In genomic region chr1:184160236-184160635, GRCh38 we compare ENCODE assay signal across 9 cellular contexts.
DNase-seq lines count a peak whose midpoint lies in the region; ATAC-seq and TF ChIP-seq lines count a peak whose summit lies in the region.
"Had no signal": no experiment of that assay in that cellular context is flagged by ENCODE, and none has a peak within 500 bp of the region (broad histone marks: within the 10 kb centered on the region; RNA-seq: fewer than 3 reads in every experiment).

No MANE protein-coding gene starts in this region.

- H3K27me3 Mint-ChIP-seq in CD4-positive, CD25-positive, alpha-beta regulatory T cell, result no peaks in the 10 kb centered on the region

- peaks cover 0 to under 1% (median 0%) of the 10 kb centered on the region in 7 donors for H3K9me3 Mint-ChIP-seq in CD4-positive, CD25-positive, alpha-beta regulatory T cell
- H3K9me3 Mint-ChIP-seq: T-helper 1 cell treated with Interleukin-12 subunit alpha and Interleukin-12 subunit beta and Interleukin-4 antibody, amounts not matched to agents 30 μg/mL and 1 μg/mL, for 36 hours had no signal

- peak in 2 of 3 donors; percentile 4 to 57 for DNase-seq in CD4-positive, CD25-positive, alpha-beta regulatory T cell
- DNase-seq in HCEC 1CT (peak; percentile 85), T1000 (lab: John Stamatoyannopoulos, UW) (peak; percentile 61), lung (ENCODE audit: low spot score) (no peak), pons (ENCODE audit: low spot score) (no peak), LoVo (ENCODE audit: low spot score) (no peak), MG63 (no peak)

- H3K4me1 ChIP-seq in CD4-positive, CD25-positive, alpha-beta regulatory T cell (ENCODE audit: control insufficient read depth, insufficient read depth, low read length, poor library complexity, severe bottlenecking), result peaks cover 8% of the 10 kb centered on the region
- H3K4me1 ChIP-seq in lung (ENCODE audit: control insufficient read depth in 2 of 2, insufficient read depth in 2 of 2, low read length in 2 of 2), result peaks cover 7 to 15% of the 10 kb centered on the region in 2 donors

- H3K27me3 ChIP-seq in CD4-positive, CD25-positive, alpha-beta regulatory T cell (ENCODE audit: control insufficient read depth, insufficient read depth, low read length), result no peaks in the 10 kb centered on the region
- H3K27me3 ChIP-seq in lung (ENCODE audit: control insufficient read depth, insufficient read depth) (no peaks in the 10 kb centered on the region), MG63 (no peaks in the 10 kb centered on the region)

- no peaks in the 10 kb centered on the region for H3K36me3 Mint-ChIP-seq in CD4-positive, CD25-positive, alpha-beta regulatory T cell

- no peak overlapping the region for H3K27ac Mint-ChIP-seq in CD4-positive, CD25-positive, alpha-beta regulatory T cell
- H3K27ac Mint-ChIP-seq: T-helper 1 cell treated with Interleukin-12 subunit alpha and Interleukin-12 subunit beta and Interleukin-4 antibody, amounts not matched to agents 30 μg/mL and 1 μg/mL, for 36 hours had no signal

- H3K4me1 Mint-ChIP-seq in CD4-positive, CD25-positive, alpha-beta regulatory T cell, result peaks cover 0 to 7% (median 3%) of the 10 kb centered on the region in 4 donors

- peak; percentile 52 to 55 for ATAC-seq in CD4-positive, CD25-positive, alpha-beta regulatory T cell (ENCODE audit: low read depth in 2 of 2)
- peak; percentile 48 for ATAC-seq in lung (ENCODE audit: insufficient read depth, low FRiP score)
- no peak for ATAC-seq in GM18858 (IDR thresholded peaks at IDR 0.05; ENCODE audit: unreplicated experiment)

- 59 to 78% methylated on average over 2 of the region's 2 CpGs for WGBS in lung, 2 donors

- no peak overlapping the region for H3K27ac ChIP-seq in CD4-positive, CD25-positive, alpha-beta regulatory T cell (ENCODE audit: insufficient read depth, low read length, poor library complexity, severe bottlenecking)
- H3K27ac ChIP-seq in lung (ENCODE audit: low read depth in 1 of 2, low read length in 1 of 2), result peak overlapping the region in 1 of 2 donors; percentile 4

- H3K36me3 ChIP-seq in CD4-positive, CD25-positive, alpha-beta regulatory T cell (ENCODE audit: control insufficient read depth, insufficient read depth, low read length), result no peaks in the 10 kb centered on the region
- no peaks in the 10 kb centered on the region for H3K36me3 ChIP-seq in lung (ENCODE audit: control insufficient read depth in 2 of 2, insufficient read depth in 2 of 2, low read length in 2 of 2)
- no peaks in the 10 kb centered on the region for H3K36me3 ChIP-seq in MG63

- no peaks in the 10 kb centered on the region for H3K9me3 ChIP-seq in CD4-positive, CD25-positive, alpha-beta regulatory T cell (ENCODE audit: control insufficient read depth in 2 of 2, low read length in 2 of 2)
- H3K9me3 ChIP-seq in lung (ENCODE audit: control insufficient read depth in 2 of 2, insufficient read depth in 1 of 2, low read length in 1 of 2) (peaks cover 0 to 3% of the 10 kb centered on the region in 2 donors), MG63 (peaks cover 7% of the 10 kb centered on the region)

- H3K4me3 ChIP-seq in CD4-positive, CD25-positive, alpha-beta regulatory T cell (ENCODE audit: low read depth, low read length), result no peak overlapping the region
- H3K4me3 ChIP-seq in lung (no peak overlapping the region), MG63 (no peak overlapping the region)

- TF ChIP-seq CTCF in lung (IDR thresholded peaks at IDR 0.05; ENCODE audit: control extremely low read depth, extremely low read depth), result no peak

- no peak overlapping the region for H3K4me3 Mint-ChIP-seq in CD4-positive, CD25-positive, alpha-beta regulatory T cell
- H3K4me3 Mint-ChIP-seq: T-helper 1 cell treated with Interleukin-12 subunit alpha and Interleukin-12 subunit beta and Interleukin-4 antibody, amounts not matched to agents 30 μg/mL and 1 μg/mL, for 36 hours had no signal

Comparison
In these comparisons a context has a peak if more than half of its experiments do, and no peak if none do; other contexts are left out.
1. DNase-seq: peak in CD4-positive, CD25-positive, alpha-beta regulatory T cell (2 of 3), HCEC 1CT (single experiment) and T1000 (single experiment); none in lung (single experiment), pons (single experiment), LoVo (single experiment) and MG63 (single experiment).